In genomic region chr14:97267509-97267908, GRCh38 we compare ENCODE assay signal across 10 cellular contexts.
"Had no signal": no experiment of that assay in that cellular context is flagged by ENCODE, and none has a peak within 500 bp of the region (broad histone marks: within the 10 kb centered on the region; RNA-seq: fewer than 3 reads in every experiment).

No MANE protein-coding gene starts in this region.

- H3K4me3 ChIP-seq: cardiac muscle cell, gastrocnemius medialis, heart right ventricle, thoracic aorta had no signal

- H3K36me3 ChIP-seq: cardiac muscle cell, gastrocnemius medialis, heart right ventricle, thoracic aorta had no signal

- H3K4me1 ChIP-seq: gastrocnemius medialis, heart right ventricle had no signal

- H3K27me3 ChIP-seq: cardiac muscle cell, gastrocnemius medialis had no signal

- DNase-seq: activated CD4-positive, alpha-beta T cell treated with anti-CD3 and anti-CD28 coated beads, Interleukin-2, amount 50 U/mL, for 1 hour; activated effector memory CD4-positive, alpha-beta T cell treated with anti-CD3 and anti-CD28 coated beads, Interleukin-2, amount 50 U/mL, for 16 hours; activated T-cell treated with anti-CD3 and anti-CD28 coated beads, Interleukin-2, amount 50 U/mL, for 1 hour; gastrocnemius medialis; heart right ventricle; stimulated activated CD4-positive, alpha-beta T cell treated with anti-CD3 and anti-CD28 coated beads, Interleukin-4, amount 100 ng/mL, for 4 hours; stimulated activated naive CD8-positive, alpha-beta T cell treated with anti-CD3 and anti-CD28 coated beads, Interleukin-15, amount 100 ng/mL, for 72 hours; T-helper 17 cell had no signal

- H3K9me3 ChIP-seq: gastrocnemius medialis, thoracic aorta had no signal

- H3K27ac ChIP-seq: cardiac muscle cell, gastrocnemius medialis, heart right ventricle, thoracic aorta had no signal
